In the genomic region with DNA sequence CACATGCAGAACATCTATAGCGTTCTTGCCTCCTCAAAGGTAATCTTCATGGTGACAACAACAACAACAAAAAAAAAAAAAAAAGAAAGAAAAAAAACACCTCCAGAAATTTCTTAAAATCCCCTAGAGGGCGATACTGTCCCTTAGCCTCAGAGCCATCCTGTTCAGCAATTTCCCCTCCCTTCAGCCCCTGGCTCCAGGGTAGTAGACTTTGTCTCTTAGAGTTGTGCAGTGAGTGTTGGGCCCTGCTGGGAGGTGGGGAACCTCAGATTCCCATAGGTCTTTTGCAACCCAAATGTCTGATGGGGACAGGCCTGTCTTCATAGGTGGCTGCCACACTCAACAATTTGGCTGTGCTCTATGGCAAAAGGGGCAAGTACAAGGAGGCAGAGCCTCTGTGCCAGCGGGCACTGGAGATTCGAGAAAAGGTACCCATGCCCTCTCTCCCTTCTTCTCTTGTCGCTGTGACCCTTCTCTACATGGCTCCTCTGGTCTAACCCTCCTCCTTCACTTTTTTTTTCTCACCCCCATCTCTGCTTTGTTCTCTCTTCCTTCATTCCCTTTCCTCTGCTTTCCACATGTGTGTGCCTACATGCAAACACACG, we compare ENCODE assay signal across 9 cellular contexts. TPM values are rescaled to one million over a fixed set of nuclear protein-coding genes. Genes with fewer than 3 reads are reported as not detected.
DNase-seq lines count a peak whose midpoint lies in the region; ATAC-seq, FAIRE-seq and TF ChIP-seq lines count a peak whose summit lies in the region.
"Had no signal": no experiment of that assay in that cellular context is flagged by ENCODE, and none has a peak within 500 bp of the region (broad histone marks: within the 10 kb centered on the region; RNA-seq: fewer than 3 reads in every experiment).

No MANE protein-coding gene starts in this region.

- DNase-seq in NCI-H2029 treated with DMSO at 0.1 percent for 48 hours (lab: John Stamatoyannopoulos, UW) = peak; percentile 29
- no peak for DNase-seq in NCI-H2029 (lab: John Stamatoyannopoulos, UW)
- DNase-seq in HFF-Myc (ENCODE audit: extremely low read depth, low read depth) = no peak
- peak; percentile 65 for DNase-seq in RPMI7951 (ENCODE audit: low read depth)
- DNase-seq in ovary = peak in 2 of 5 donors; percentile 36 to 43

- no peak for TF ChIP-seq EP300 in ovary (IDR thresholded peaks at IDR 0.05)

- no peak for TF ChIP-seq POLR2A in ovary (IDR thresholded peaks at IDR 0.05)

- peak; percentile 62 for TF ChIP-seq CTCF in HFF-Myc (IDR thresholded peaks at IDR 0.05; ENCODE audit: low read depth, low read length, missing control alignments)
- peak; percentile 22 to 62 (median 52) for TF ChIP-seq CTCF in ovary (IDR thresholded peaks at IDR 0.05)

- H3K4me1 ChIP-seq in ovary (ENCODE audit: insufficient read depth) = peaks cover 3% of the 10 kb centered on the region

- H3K4me3 ChIP-seq in HFF-Myc (replicated peaks; ENCODE audit: low read depth, low read length) = no peak overlapping the region
- no peak overlapping the region for H3K4me3 ChIP-seq in ovary
- H3K4me3 ChIP-seq: BLaER1 treated with 17β-estradiol and CSF1 and Interleukin-3, amounts not matched to agents 10 nM and 100 nM had no signal

- no peaks in the 10 kb centered on the region for H3K36me3 ChIP-seq in ovary

- H3K27me3 ChIP-seq in ovary = no peaks in the 10 kb centered on the region
- H3K27me3 ChIP-seq: BLaER1 treated with 17β-estradiol and CSF1 and Interleukin-3, amounts not matched to agents 10 nM and 100 nM had no signal

- peak; percentile 77 for FAIRE-seq in endometrium (lab: Jason Lieb, UNC)

- intact Hi-C loops in ovary (cut with DNase I) = loop anchor here (2.0 to 10.0 kb wide), 4 partner anchors 55 to 73 kb away; no protein-coding TSS in a partner anchor

- H3K27ac ChIP-seq in ovary = no peak overlapping the region
- H3K27ac ChIP-seq: BLaER1 treated with 17β-estradiol and CSF1 and Interleukin-3, amounts not matched to agents 10 nM and 100 nM had no signal

- 37 to 43% (median 40%) methylated on average over 6 of the region's 6 CpGs for WGBS in ovary, 3 donors

- no peaks in the 10 kb centered on the region for H3K9me3 ChIP-seq in ovary
- H3K9me3 ChIP-seq: BLaER1 treated with 17β-estradiol and CSF1 and Interleukin-3, amounts not matched to agents 10 nM and 100 nM had no signal

- ATAC-seq in HG02884 (IDR thresholded peaks at IDR 0.05; ENCODE audit: unreplicated experiment) (no peak), HG03439 (IDR thresholded peaks at IDR 0.05; ENCODE audit: unreplicated experiment) (no peak)

RNA-seq across cellular contexts. Expression of a gene that starts 6.0 kb away (rescaled TPM):
- total RNA-seq in RPMI7951 (2014; rRNA removed; shearing (Covaris generic)) = 59.6 and 66.4 TPM in 2 replicates
- 100 to 1,000 TPM in 4 of 7 donors, 10 to 100 TPM in 3; 65.7 to 167 (median 105) TPM for total RNA-seq in ovary
- 10 to 100 TPM; 44.4 to 79.6 TPM for polyA plus RNA-seq in ovary

RNA-seq across cellular contexts. Expression of a gene that starts 10.7 kb away (rescaled TPM):
- total RNA-seq in RPMI7951 (2014; rRNA removed; shearing (Covaris generic)) = 9.4 and 12.3 TPM in 2 replicates
- total RNA-seq in ovary = 10 to 100 TPM; 17.8 to 29.8 (median 24.7) TPM
- 10 to 100 TPM; 14.7 to 27.2 TPM for polyA plus RNA-seq in ovary

RNA-seq across cellular contexts. Expression of a gene that starts 10.9 kb away (rescaled TPM):
- total RNA-seq in RPMI7951 (2014; rRNA removed; shearing (Covaris generic)) = 50.0 and 54.3 TPM in 2 replicates
- total RNA-seq in ovary = 10 to 100 TPM; 11.5 to 56.7 (median 47.3) TPM
- 10 to 100 TPM; 37.2 to 55.6 TPM for polyA plus RNA-seq in ovary

RNA-seq across cellular contexts. Expression of a gene that starts 16.5 kb away (rescaled TPM):
- 16.5 and 18.2 TPM in 2 replicates for total RNA-seq in RPMI7951 (2014; rRNA removed; shearing (Covaris generic))
- 10 to 100 TPM; 15.6 to 29.1 (median 25.0) TPM for total RNA-seq in ovary
- polyA plus RNA-seq in ovary = 10 to 100 TPM in 1 of 2 donors, 1 to 10 TPM in 1; 9.3 to 13.9 TPM

RNA-seq across cellular contexts. Expression of a gene that starts 48.7 kb away (rescaled TPM):
- 117 and 148 TPM in 2 replicates for total RNA-seq in RPMI7951 (2014; rRNA removed; shearing (Covaris generic))
- total RNA-seq in ovary = 10 to 100 TPM; 24.7 to 50.4 (median 36.0) TPM
- 10 to 100 TPM; 23.6 to 58.7 TPM for polyA plus RNA-seq in ovary

Comparison
In these comparisons a context has a peak if more than half of its experiments do, and no peak if none do; other contexts are left out.
1. DNase-seq: peak in NCI-H2029 treated with DMSO at 0.1 percent for 48 hours (single experiment) and RPMI7951 (single experiment); none in NCI-H2029 (single experiment) and HFF-Myc (single experiment).